Comparison of ENCODE assay signal across 1 cellular context in the genomic region with DNA sequence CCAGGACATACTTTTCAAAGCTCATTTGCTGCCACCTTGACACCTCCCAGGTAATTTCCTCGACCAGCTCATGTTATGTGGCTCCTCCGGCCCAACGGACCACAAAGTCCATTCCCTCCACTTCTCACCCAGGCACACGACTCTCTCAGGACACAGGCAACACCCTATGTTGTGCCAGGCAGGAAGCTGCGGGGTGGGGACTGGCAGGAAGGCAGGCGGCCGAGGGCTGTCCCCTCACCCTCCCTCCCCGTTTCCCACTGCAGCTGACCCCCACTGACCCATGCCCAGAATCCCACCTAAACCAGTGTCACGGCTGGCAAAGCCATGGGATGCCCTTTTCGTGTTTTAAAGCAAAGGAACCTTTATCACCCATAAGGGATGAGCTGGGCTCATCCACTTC.
TF ChIP-seq lines count a peak whose summit lies in the region.

No MANE protein-coding gene starts in this region.

TF ChIP-seq in H1, 55 proteins besides CTCF, POLR2A, EP300 and RAD21:
- TF ChIP-seq RXRA (IDR thresholded peaks at IDR 0.05; ENCODE audit: insufficient read depth, low read depth, low read length) (no peak), CREB1 (IDR thresholded peaks at IDR 0.05) (no peak), GABPA (IDR thresholded peaks at IDR 0.05; ENCODE audit: borderline replicate concordance, insufficient read depth, low read length) (no peak), SP1 (IDR thresholded peaks at IDR 0.05; ENCODE audit: low read depth, low read length) (no peak), MAFK (IDR thresholded peaks at IDR 0.05; ENCODE audit: low read depth, low read length) (no peak), PHF8 (conservative IDR thresholded peaks at IDR 0.05; ENCODE audit: low read depth, low read length) (no peak), BACH1 (IDR thresholded peaks at IDR 0.05; ENCODE audit: low read length) (no peak), SIX5 (IDR thresholded peaks at IDR 0.05; ENCODE audit: low read depth, low read length) (no peak), ZNF274 (IDR thresholded peaks at IDR 0.05; ENCODE audit: borderline replicate concordance, extremely low read depth, low read length) (no peak), POLR2AphosphoS5 (IDR thresholded peaks at IDR 0.05; ENCODE audit: low read depth, low read length) (no peak), SRF (IDR thresholded peaks at IDR 0.05; ENCODE audit: low read depth, low read length) (no peak), TBP (IDR thresholded peaks at IDR 0.05; ENCODE audit: low read depth, low read length) (no peak), CHD2 (IDR thresholded peaks at IDR 0.05; ENCODE audit: low read length) (no peak), KDM5A (IDR thresholded peaks at IDR 0.05; ENCODE audit: low read length) (no peak)
- TF ChIP-seq, protein P1, sequence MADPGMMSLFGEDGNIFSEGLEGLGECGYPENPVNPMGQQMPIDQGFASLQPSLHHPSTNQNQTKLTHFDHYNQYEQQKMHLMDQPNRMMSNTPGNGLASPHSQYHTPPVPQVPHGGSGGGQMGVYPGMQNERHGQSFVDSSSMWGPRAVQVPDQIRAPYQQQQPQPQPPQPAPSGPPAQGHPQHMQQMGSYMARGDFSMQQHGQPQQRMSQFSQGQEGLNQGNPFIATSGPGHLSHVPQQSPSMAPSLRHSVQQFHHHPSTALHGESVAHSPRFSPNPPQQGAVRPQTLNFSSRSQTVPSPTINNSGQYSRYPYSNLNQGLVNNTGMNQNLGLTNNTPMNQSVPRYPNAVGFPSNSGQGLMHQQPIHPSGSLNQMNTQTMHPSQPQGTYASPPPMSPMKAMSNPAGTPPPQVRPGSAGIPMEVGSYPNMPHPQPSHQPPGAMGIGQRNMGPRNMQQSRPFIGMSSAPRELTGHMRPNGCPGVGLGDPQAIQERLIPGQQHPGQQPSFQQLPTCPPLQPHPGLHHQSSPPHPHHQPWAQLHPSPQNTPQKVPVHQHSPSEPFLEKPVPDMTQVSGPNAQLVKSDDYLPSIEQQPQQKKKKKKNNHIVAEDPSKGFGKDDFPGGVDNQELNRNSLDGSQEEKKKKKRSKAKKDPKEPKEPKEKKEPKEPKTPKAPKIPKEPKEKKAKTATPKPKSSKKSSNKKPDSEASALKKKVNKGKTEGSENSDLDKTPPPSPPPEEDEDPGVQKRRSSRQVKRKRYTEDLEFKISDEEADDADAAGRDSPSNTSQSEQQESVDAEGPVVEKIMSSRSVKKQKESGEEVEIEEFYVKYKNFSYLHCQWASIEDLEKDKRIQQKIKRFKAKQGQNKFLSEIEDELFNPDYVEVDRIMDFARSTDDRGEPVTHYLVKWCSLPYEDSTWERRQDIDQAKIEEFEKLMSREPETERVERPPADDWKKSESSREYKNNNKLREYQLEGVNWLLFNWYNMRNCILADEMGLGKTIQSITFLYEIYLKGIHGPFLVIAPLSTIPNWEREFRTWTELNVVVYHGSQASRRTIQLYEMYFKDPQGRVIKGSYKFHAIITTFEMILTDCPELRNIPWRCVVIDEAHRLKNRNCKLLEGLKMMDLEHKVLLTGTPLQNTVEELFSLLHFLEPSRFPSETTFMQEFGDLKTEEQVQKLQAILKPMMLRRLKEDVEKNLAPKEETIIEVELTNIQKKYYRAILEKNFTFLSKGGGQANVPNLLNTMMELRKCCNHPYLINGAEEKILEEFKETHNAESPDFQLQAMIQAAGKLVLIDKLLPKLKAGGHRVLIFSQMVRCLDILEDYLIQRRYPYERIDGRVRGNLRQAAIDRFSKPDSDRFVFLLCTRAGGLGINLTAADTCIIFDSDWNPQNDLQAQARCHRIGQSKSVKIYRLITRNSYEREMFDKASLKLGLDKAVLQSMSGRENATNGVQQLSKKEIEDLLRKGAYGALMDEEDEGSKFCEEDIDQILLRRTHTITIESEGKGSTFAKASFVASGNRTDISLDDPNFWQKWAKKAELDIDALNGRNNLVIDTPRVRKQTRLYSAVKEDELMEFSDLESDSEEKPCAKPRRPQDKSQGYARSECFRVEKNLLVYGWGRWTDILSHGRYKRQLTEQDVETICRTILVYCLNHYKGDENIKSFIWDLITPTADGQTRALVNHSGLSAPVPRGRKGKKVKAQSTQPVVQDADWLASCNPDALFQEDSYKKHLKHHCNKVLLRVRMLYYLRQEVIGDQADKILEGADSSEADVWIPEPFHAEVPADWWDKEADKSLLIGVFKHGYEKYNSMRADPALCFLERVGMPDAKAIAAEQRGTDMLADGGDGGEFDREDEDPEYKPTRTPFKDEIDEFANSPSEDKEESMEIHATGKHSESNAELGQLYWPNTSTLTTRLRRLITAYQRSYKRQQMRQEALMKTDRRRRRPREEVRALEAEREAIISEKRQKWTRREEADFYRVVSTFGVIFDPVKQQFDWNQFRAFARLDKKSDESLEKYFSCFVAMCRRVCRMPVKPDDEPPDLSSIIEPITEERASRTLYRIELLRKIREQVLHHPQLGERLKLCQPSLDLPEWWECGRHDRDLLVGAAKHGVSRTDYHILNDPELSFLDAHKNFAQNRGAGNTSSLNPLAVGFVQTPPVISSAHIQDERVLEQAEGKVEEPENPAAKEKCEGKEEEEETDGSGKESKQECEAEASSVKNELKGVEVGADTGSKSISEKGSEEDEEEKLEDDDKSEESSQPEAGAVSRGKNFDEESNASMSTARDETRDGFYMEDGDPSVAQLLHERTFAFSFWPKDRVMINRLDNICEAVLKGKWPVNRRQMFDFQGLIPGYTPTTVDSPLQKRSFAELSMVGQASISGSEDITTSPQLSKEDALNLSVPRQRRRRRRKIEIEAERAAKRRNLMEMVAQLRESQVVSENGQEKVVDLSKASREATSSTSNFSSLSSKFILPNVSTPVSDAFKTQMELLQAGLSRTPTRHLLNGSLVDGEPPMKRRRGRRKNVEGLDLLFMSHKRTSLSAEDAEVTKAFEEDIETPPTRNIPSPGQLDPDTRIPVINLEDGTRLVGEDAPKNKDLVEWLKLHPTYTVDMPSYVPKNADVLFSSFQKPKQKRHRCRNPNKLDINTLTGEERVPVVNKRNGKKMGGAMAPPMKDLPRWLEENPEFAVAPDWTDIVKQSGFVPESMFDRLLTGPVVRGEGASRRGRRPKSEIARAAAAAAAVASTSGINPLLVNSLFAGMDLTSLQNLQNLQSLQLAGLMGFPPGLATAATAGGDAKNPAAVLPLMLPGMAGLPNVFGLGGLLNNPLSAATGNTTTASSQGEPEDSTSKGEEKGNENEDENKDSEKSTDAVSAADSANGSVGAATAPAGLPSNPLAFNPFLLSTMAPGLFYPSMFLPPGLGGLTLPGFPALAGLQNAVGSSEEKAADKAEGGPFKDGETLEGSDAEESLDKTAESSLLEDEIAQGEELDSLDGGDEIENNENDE (IDR thresholded peaks at IDR 0.05; ENCODE audit: insufficient replicate concordance, low read length), result no peak
